8 cellular contexts compared by ENCODE assay signal in genomic region chr12:47307680-47308399, GRCh38.
DNase-seq lines count a peak whose midpoint lies in the region; ATAC-seq and TF ChIP-seq lines count a peak whose summit lies in the region.

No MANE protein-coding gene starts in this region.

- H3K4me1 Mint-ChIP-seq in memory B cell = peaks cover 35% of the 10 kb centered on the region

- peak overlapping the region in 1 of 2 donors; percentile 39 for H3K4me3 ChIP-seq in testis

- H3K27ac ChIP-seq in testis = no peak overlapping the region

- 43 to 63% methylated on average over 7 of the region's 7 CpGs for WGBS in testis, 2 donors

- intact Hi-C loops in testis (cut with DNase I; ENCODE audit: low total_unique reads) = no loop called here

- H3K36me3 Mint-ChIP-seq in memory B cell = peaks cover 17% of the 10 kb centered on the region

- H3K9me3 ChIP-seq in testis = no peaks in the 10 kb centered on the region

- H3K36me3 ChIP-seq in testis (ENCODE audit: low read depth, missing control alignments) = no peaks in the 10 kb centered on the region

- peak; percentile 79 for DNase-seq in A172 (ENCODE audit: low spot score)
- DNase-seq in NCI-H146 treated with DMSO at 0.1 percent for 48 hours (lab: John Stamatoyannopoulos, UW; ENCODE audit: unreplicated experiment) = peak; percentile 10
- peak; percentile 39 for DNase-seq in UCSD-AML1 (lab: John Stamatoyannopoulos, UW; ENCODE audit: unreplicated experiment)
- DNase-seq in cerebellar cortex (ENCODE audit: low spot score) = peak; percentile 63
- peak; percentile 30 to 52 for DNase-seq in memory B cell (ENCODE audit: low spot score in 2 of 2)
- peak; percentile 46 for DNase-seq in testis

- H3K9me3 Mint-ChIP-seq in memory B cell = peaks cover 6% of the 10 kb centered on the region

- no peak for TF ChIP-seq POLR2A in testis (IDR thresholded peaks at IDR 0.05)

- no peaks in the 10 kb centered on the region for H3K4me1 ChIP-seq in testis

- peak overlapping the region; percentile 93 for H3K27ac Mint-ChIP-seq in memory B cell

- H3K27me3 ChIP-seq in testis = no peaks in the 10 kb centered on the region

- TF ChIP-seq CTCF in testis (IDR thresholded peaks at IDR 0.05) = peak in 1 of 3 experiments; percentile 32

- H3K4me3 Mint-ChIP-seq in memory B cell = peak overlapping the region; percentile 95

- ATAC-seq in GM18498 (IDR thresholded peaks at IDR 0.05; ENCODE audit: unreplicated experiment) (peak; percentile 86), HG02943 (IDR thresholded peaks at IDR 0.05; ENCODE audit: low read depth, unreplicated experiment) (peak; percentile 78), memory B cell (ENCODE audit: low read depth) (peak; percentile 91)

- no peaks in the 10 kb centered on the region for H3K27me3 Mint-ChIP-seq in memory B cell

Comparison
In these comparisons a context has a peak if more than half of its experiments do, and no peak if none do; other contexts are left out.
1. DNase-seq: peak in every context shown above with its lines; median percentile 79 in A172; 63 in cerebellar cortex; 46 in testis; 41 in memory B cell; 39 in UCSD-AML1; 10 in NCI-H146 treated with DMSO at 0.1 percent for 48 hours.